Comparison of ENCODE assay signal across 24 cellular contexts in genomic region chr9:131218370-131218769, GRCh38.
"Had no signal": no experiment of that assay in that cellular context is flagged by ENCODE, and none has a peak within 500 bp of the region (broad histone marks: within the 10 kb centered on the region; RNA-seq: fewer than 3 reads in every experiment).

No MANE protein-coding gene starts in this region.

- H3K27me3 Mint-ChIP-seq: activated naive CD4-positive, alpha-beta T cell treated with anti-CD3 and anti-CD28 coated beads, Interleukin-2, amount 10 ng/mL, durations not matched to agents 7 days and 5 days; activated naive CD8-positive, alpha-beta T cell treated with anti-CD3 and anti-CD28 coated beads, Interleukin-2, amount 50 U/mL, for 24 hours; T-helper 17 cell had no signal

- H3K4me1 Mint-ChIP-seq: activated naive CD4-positive, alpha-beta T cell treated with anti-CD3 and anti-CD28 coated beads, Interleukin-2, amount 10 ng/mL, durations not matched to agents 7 days and 5 days had no signal

- DNase-seq: activated CD4-positive, alpha-beta T cell treated with anti-CD3 and anti-CD28 coated beads for 48 hours; activated CD4-positive, alpha-beta T cell treated with anti-CD3 and anti-CD28 coated beads, Interleukin-2, amount 50 U/mL, for 4 hours; activated CD4-positive, CD25-positive, alpha-beta regulatory T cell treated with anti-CD3 and anti-CD28 coated beads, Interleukin-2, amount 50 U/mL, for 72 hours; activated CD8-positive, alpha-beta memory T cell treated with anti-CD3 and anti-CD28 coated beads, Interleukin-2, amount 50 U/mL, for 48 hours; activated CD8-positive, alpha-beta T cell treated with anti-CD3 and anti-CD28 coated beads, Interleukin-2, amount 10 ng/mL, durations not matched to agents 7 days and 5 days; activated gamma-delta T cell; activated naive CD4-positive, alpha-beta T cell treated with anti-CD3 and anti-CD28 coated beads, Interleukin-2, amount 10 ng/mL, durations not matched to agents 7 days and 5 days; activated naive CD8-positive, alpha-beta T cell treated with anti-CD3 and anti-CD28 coated beads, Interleukin-2, amount 50 U/mL, for 24 hours; activated T-cell treated with anti-CD3 and anti-CD28 coated beads, Interleukin-2, amount 50 U/mL, for 1 hour; amygdala; central memory CD4-positive, alpha-beta T cell; Karpas-422; MM.1S; NCI-H1105; NCI-H1436; NCI-H2081; NCI-H2171; NCI-H2227 treated with DMSO at 0.1 percent for 48 hours; NCI-H526; NCI-H82; SIG-M5; T-helper 17 cell; T-helper 9 cell had no signal

- H3K27ac Mint-ChIP-seq: activated CD8-positive, alpha-beta T cell treated with anti-CD3 and anti-CD28 coated beads, Interleukin-2, amount 10 ng/mL, durations not matched to agents 7 days and 5 days; activated naive CD4-positive, alpha-beta T cell treated with anti-CD3 and anti-CD28 coated beads, Interleukin-2, amount 10 ng/mL, durations not matched to agents 7 days and 5 days; activated naive CD8-positive, alpha-beta T cell treated with anti-CD3 and anti-CD28 coated beads, Interleukin-2, amount 50 U/mL, for 24 hours; T-helper 17 cell; WTC11 had no signal

- H3K9me3 Mint-ChIP-seq: activated naive CD4-positive, alpha-beta T cell treated with anti-CD3 and anti-CD28 coated beads, Interleukin-2, amount 10 ng/mL, durations not matched to agents 7 days and 5 days; activated naive CD8-positive, alpha-beta T cell treated with anti-CD3 and anti-CD28 coated beads, Interleukin-2, amount 50 U/mL, for 24 hours; WTC11 had no signal

- H3K4me3 Mint-ChIP-seq: activated CD8-positive, alpha-beta T cell treated with anti-CD3 and anti-CD28 coated beads, Interleukin-2, amount 10 ng/mL, durations not matched to agents 7 days and 5 days; activated naive CD4-positive, alpha-beta T cell treated with anti-CD3 and anti-CD28 coated beads, Interleukin-2, amount 10 ng/mL, durations not matched to agents 7 days and 5 days; activated naive CD8-positive, alpha-beta T cell treated with anti-CD3 and anti-CD28 coated beads, Interleukin-2, amount 50 U/mL, for 24 hours; T-helper 17 cell; WTC11 had no signal
